9 cellular contexts compared by ENCODE assay signal in the genomic region with DNA sequence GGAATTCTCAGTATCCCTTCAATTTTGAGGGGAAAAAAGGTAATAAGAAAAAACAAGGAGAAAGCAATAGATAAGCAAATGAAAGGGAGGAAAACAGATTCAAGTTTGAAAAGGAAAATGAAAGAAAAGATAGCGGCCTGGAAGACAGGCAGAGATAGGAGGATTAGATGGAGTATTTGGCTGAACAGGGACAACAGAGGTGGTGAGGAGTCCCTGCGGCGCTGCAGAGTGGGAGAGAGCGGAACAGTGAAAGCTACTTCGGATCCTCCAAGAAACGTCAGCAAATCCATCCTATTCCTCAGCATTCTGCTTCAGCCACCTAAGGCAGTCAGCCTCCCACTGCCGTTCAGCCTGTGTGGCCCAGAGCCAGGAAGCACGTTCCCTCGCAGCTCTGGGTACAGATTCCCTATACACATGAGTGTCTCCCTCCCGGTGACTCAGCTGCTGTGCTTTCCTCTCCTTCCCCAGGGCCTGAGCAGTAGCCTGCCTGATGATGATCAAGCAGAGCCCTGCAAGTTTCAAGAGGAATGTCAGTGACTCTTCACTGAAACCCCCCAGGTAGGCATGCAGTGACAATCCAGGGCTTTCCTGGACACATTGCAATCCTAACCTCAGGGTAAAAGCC. TPM values are rescaled to one million over a fixed set of nuclear protein-coding genes. Genes with fewer than 3 reads are reported as not detected.
A peak's percentile ranks its signal among the peaks of the same experiment; 100 is the strongest.
DNase-seq lines count a peak whose midpoint lies in the region; ATAC-seq and TF ChIP-seq lines count a peak whose summit lies in the region.
"Had no signal": no experiment of that assay in that cellular context is flagged by ENCODE, and none has a peak within 500 bp of the region (broad histone marks: within the 10 kb centered on the region; RNA-seq: fewer than 3 reads in every experiment).

No MANE protein-coding gene starts in this region.

- CTCF ChIA-PET in activated naive CD4-positive, alpha-beta T cell treated with anti-CD3 and anti-CD28 coated beads for 36 hours (lab: Charles Lee), result no interaction called here

- no peak overlapping the region for H3K27ac Mint-ChIP-seq in nephron
- no peak overlapping the region for H3K27ac Mint-ChIP-seq in activated naive CD4-positive, alpha-beta T cell treated with anti-CD3 and anti-CD28 coated beads for 36 hours

- H3K4me1 Mint-ChIP-seq in nephron, result peaks cover 8% of the 10 kb centered on the region
- peaks cover 6% of the 10 kb centered on the region for H3K4me1 Mint-ChIP-seq in activated naive CD4-positive, alpha-beta T cell treated with anti-CD3 and anti-CD28 coated beads for 36 hours (ENCODE audit: low read depth)

- H3K27me3 Mint-ChIP-seq in nephron (ENCODE audit: low read depth), result peaks cover 20% of the 10 kb centered on the region
- H3K27me3 Mint-ChIP-seq in activated naive CD4-positive, alpha-beta T cell treated with anti-CD3 and anti-CD28 coated beads for 36 hours (ENCODE audit: low read depth), result peaks cover 10% of the 10 kb centered on the region

- H3K36me3 Mint-ChIP-seq in nephron (ENCODE audit: low read depth), result no peaks in the 10 kb centered on the region
- H3K36me3 Mint-ChIP-seq in activated naive CD4-positive, alpha-beta T cell treated with anti-CD3 and anti-CD28 coated beads for 36 hours (ENCODE audit: low read depth), result no peaks in the 10 kb centered on the region

- DNase-seq in DMS53 (lab: John Stamatoyannopoulos, UW) (peak; percentile 62), OCI-M1 (lab: John Stamatoyannopoulos, UW) (peak; percentile 85), epithelial cell of prostate (ENCODE audit: low read depth, low spot score) (peak; percentile 86)
- DNase-seq in activated naive CD4-positive, alpha-beta T cell treated with anti-CD3 and anti-CD28 coated beads for 36 hours, result no peak
- DNase-seq in stimulated activated CD4-positive, alpha-beta T cell treated with anti-CD3 and anti-CD28 coated beads, Interleukin-4, amount 100 ng/mL, for 24 hours, result no peak
- no peak for DNase-seq in stimulated activated CD4-positive, alpha-beta T cell treated with anti-CD3 and anti-CD28 coated beads, Interleukin-1b, Interleukin-23, amount 100 ng/mL, for 48 hours

- intact Hi-C loops in activated naive CD4-positive, alpha-beta T cell treated with anti-CD3 and anti-CD28 coated beads for 36 hours (cut with micrococcal nuclease), result no loop called here

- no peak for ATAC-seq in HG03175 (IDR thresholded peaks at IDR 0.05; ENCODE audit: unreplicated experiment)

- no peak for TF ChIP-seq CTCF in nephron (IDR thresholded peaks at IDR 0.05; ENCODE audit: unreplicated experiment in 3 of 3)

- H3K27ac ChIP-seq in epithelial cell of prostate, result peak overlapping the region; percentile 63
- H3K27ac ChIP-seq: tibial artery had no signal

- peak overlapping the region in 2 of 3 experiments; percentile 37 to 70 for H3K4me3 Mint-ChIP-seq in nephron
- no peak overlapping the region for H3K4me3 Mint-ChIP-seq in activated naive CD4-positive, alpha-beta T cell treated with anti-CD3 and anti-CD28 coated beads for 36 hours

- H3K9me3 Mint-ChIP-seq in nephron, result peaks cover 3% of the 10 kb centered on the region
- no peaks in the 10 kb centered on the region for H3K9me3 Mint-ChIP-seq in activated naive CD4-positive, alpha-beta T cell treated with anti-CD3 and anti-CD28 coated beads for 36 hours

RNA-seq across cellular contexts. Expression of gene CDYL, which starts 43.4 kb away (rescaled TPM):
- total RNA-seq in activated naive CD4-positive, alpha-beta T cell treated with anti-CD3 and anti-CD28 coated beads for 36 hours, result 10 to 100 TPM; 23.8 to 24.3 TPM

Comparison
In these comparisons a context has a peak if more than half of its experiments do, and no peak if none do; other contexts are left out.
1. DNase-seq: peak in DMS53 (single experiment), OCI-M1 (single experiment) and epithelial cell of prostate (single experiment); none in activated naive CD4-positive, alpha-beta T cell treated with anti-CD3 and anti-CD28 coated beads for 36 hours (single experiment), stimulated activated CD4-positive, alpha-beta T cell treated with anti-CD3 and anti-CD28 coated beads, Interleukin-4, amount 100 ng/mL, for 24 hours (single experiment) and stimulated activated CD4-positive, alpha-beta T cell treated with anti-CD3 and anti-CD28 coated beads, Interleukin-1b, Interleukin-23, amount 100 ng/mL, for 48 hours (single experiment).